Comparison of ENCODE assay signal across 14 cellular contexts in the genomic region with DNA sequence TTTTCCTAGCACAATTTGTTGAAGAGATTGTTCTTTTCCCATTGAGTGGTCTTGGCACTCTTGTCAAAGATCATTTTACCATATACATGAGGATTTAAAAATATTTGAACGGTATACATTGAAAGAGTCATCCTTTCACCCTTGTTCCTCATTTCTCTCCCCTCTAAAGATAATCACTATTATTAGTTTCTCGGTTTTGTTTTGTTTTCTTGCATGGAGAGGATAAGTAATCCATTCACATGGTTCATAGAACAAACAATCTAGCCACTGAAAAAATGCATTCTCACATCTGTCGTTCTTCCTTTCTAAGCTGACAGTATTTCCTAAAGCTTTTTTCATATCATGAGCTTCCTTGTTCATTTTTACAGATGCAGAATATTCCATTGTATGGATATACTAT. TPM values are rescaled to one million over a fixed set of nuclear protein-coding genes. Genes with fewer than 3 reads are reported as not detected.
DNase-seq lines count a peak whose midpoint lies in the region; ATAC-seq and TF ChIP-seq lines count a peak whose summit lies in the region.
"Had no signal": no experiment of that assay in that cellular context is flagged by ENCODE, and none has a peak within 500 bp of the region (broad histone marks: within the 10 kb centered on the region; RNA-seq: fewer than 3 reads in every experiment).

No MANE protein-coding gene starts in this region.

- peak; percentile 38 for DNase-seq in NCI-H2171 treated with DMSO at 0.1 percent for 48 hours (lab: John Stamatoyannopoulos, UW)
- no peak for DNase-seq in NCI-H2171 (lab: John Stamatoyannopoulos, UW)
- DNase-seq in mesothelial cell of epicardium (ENCODE audit: low spot score in 2 of 2, unreplicated experiment in 2 of 2) = no peak
- DNase-seq in occipital lobe (lab: John Stamatoyannopoulos, UW) = no peak
- no peak for DNase-seq in NCI-H526 treated with DMSO at 0.1 percent for 48 hours (lab: John Stamatoyannopoulos, UW)
- DNase-seq: activated CD8-positive, alpha-beta memory T cell treated with anti-CD3 and anti-CD28 coated beads, Interleukin-2, amount 50 U/mL, for 48 hours; DMS79 treated with DMSO at 0.1 percent for 48 hours; NCI-H1048; NK-92 treated with Interleukin-12 subunit alpha and Interleukin-12 subunit beta, amount 100 ng/mL, for 24 hours; uterus had no signal

- H3K27ac Mint-ChIP-seq in mesothelial cell of epicardium = peak overlapping the region; percentile 19

- H3K9me3 Mint-ChIP-seq in mesothelial cell of epicardium = peaks cover 9% of the 10 kb centered on the region

- H3K4me1 Mint-ChIP-seq in mesothelial cell of epicardium = peaks cover 14% of the 10 kb centered on the region

- TF ChIP-seq CTCF in mesothelial cell of epicardium (IDR thresholded peaks at IDR 0.05; ENCODE audit: unreplicated experiment) = no peak

- peaks cover 11% of the 10 kb centered on the region for H3K36me3 Mint-ChIP-seq in mesothelial cell of epicardium

- peak; percentile 45 for ATAC-seq in GM21515 (IDR thresholded peaks at IDR 0.05; ENCODE audit: unreplicated experiment)
- ATAC-seq in HG03175 (IDR thresholded peaks at IDR 0.05; ENCODE audit: unreplicated experiment) = peak; percentile 80
- ATAC-seq in SK-N-SH treated with all-trans-retinoic acid at 6 μM for 48 hours = no peak

- no peaks in the 10 kb centered on the region for H3K27me3 Mint-ChIP-seq in mesothelial cell of epicardium (ENCODE audit: low read depth)

- H3K4me3 Mint-ChIP-seq in mesothelial cell of epicardium = no peak overlapping the region
- H3K4me3 Mint-ChIP-seq: brain had no signal

TF ChIP-seq in SK-N-SH treated with all-trans-retinoic acid at 6 μM for 48 hours, 23 proteins besides CTCF, POLR2A, EP300 and RAD21:
- TF ChIP-seq OSR1 (CRISPR knock-in tag; IDR thresholded peaks at IDR 0.05) (no peak), ARNTL (CRISPR knock-in tag; IDR thresholded peaks at IDR 0.05; ENCODE audit: borderline replicate concordance, low read depth) (no peak), ESRRG (CRISPR knock-in tag; IDR thresholded peaks at IDR 0.05) (no peak), PPARA (CRISPR knock-in tag; IDR thresholded peaks at IDR 0.05; ENCODE audit: borderline replicate concordance) (no peak), ZNF70 (CRISPR knock-in tag; IDR thresholded peaks at IDR 0.05) (no peak)

RNA-seq across cellular contexts. Expression of a gene that starts 39.2 kb away (rescaled TPM):
- total RNA-seq in mesothelial cell of epicardium (51.8 to 54.4 TPM (median 54.2 TPM) in 3 replicates), occipital lobe (482 TPM)
